29 cellular contexts compared by ENCODE assay signal in genomic region chr20:4229415-4229814, GRCh38. TPM values are rescaled to one million over a fixed set of nuclear protein-coding genes. Genes with fewer than 3 reads are reported as not detected.
"Had no signal": no experiment of that assay in that cellular context is flagged by ENCODE, and none has a peak within 500 bp of the region (broad histone marks: within the 10 kb centered on the region; RNA-seq: fewer than 3 reads in every experiment).

No MANE protein-coding gene starts in this region.

- H3K36me3 ChIP-seq: esophagus squamous epithelium, gastrocnemius medialis, heart right ventricle, left lung, lower lobe of right lung had no signal

- FAIRE-seq: colon, endometrium, islet of Langerhans, keratinocyte had no signal

- H3K4me3 ChIP-seq: coronary artery, esophagus squamous epithelium, gastrocnemius medialis, heart right ventricle, left lung, lower lobe of right lung, mucosa of descending colon had no signal

- H3K4me1 ChIP-seq: left lung, lower lobe of right lung had no signal

- H3K36me3 Mint-ChIP-seq: mesothelial cell of epicardium, naive B cell had no signal

- H3K27ac ChIP-seq: coronary artery, epithelial cell of prostate, esophagus squamous epithelium, gastrocnemius medialis, heart right ventricle, left lung, lower lobe of right lung had no signal

- H3K9me3 ChIP-seq: esophagus squamous epithelium, gastrocnemius medialis, lower lobe of right lung, mucosa of descending colon had no signal

- H3K27ac Mint-ChIP-seq: effector memory CD8-positive, alpha-beta T cell; endodermal cell; mesothelial cell of epicardium; naive B cell had no signal

- H3K9me3 Mint-ChIP-seq: effector memory CD8-positive, alpha-beta T cell; endodermal cell had no signal

- DNase-seq: effector CD8-positive, alpha-beta T cell; effector memory CD8-positive, alpha-beta T cell; endodermal cell; erythroblast; esophagus squamous epithelium; foreskin fibroblast; foreskin melanocyte; gastrocnemius medialis; glutamatergic neuron; head of caudate nucleus; heart right ventricle; hippocampal formation; left cardiac atrium; left lung; left ventricle myocardium superior; lower lobe of right lung; mesenchymal stem cell; mucosa of descending colon; naive B cell had no signal

- H3K4me3 Mint-ChIP-seq: effector memory CD8-positive, alpha-beta T cell; endodermal cell; mesothelial cell of epicardium; naive B cell had no signal

- H3K27me3 ChIP-seq: gastrocnemius medialis, heart right ventricle had no signal

- ATAC-seq: effector memory CD8-positive, alpha-beta T cell; esophagus mucosa; gastrocnemius medialis; heart right ventricle; left cardiac atrium; left lung; left ventricle myocardium superior; lower lobe of right lung; mucosa of descending colon had no signal

- H3K4me1 Mint-ChIP-seq: endodermal cell, mesothelial cell of epicardium, naive B cell had no signal

RNA-seq across cellular contexts. Expression of gene ADRA1D, which starts 19.7 kb away (rescaled TPM):
- total RNA-seq: endodermal cell, esophagus mucosa, lung microvascular endothelial cell, mesothelial cell of epicardium, myocyte had no signal
- polyA plus RNA-seq: keratinocyte had no signal
